ENCODE assay signal across 20 cellular contexts in genomic region chr18:68429111-68429510, GRCh38.
"Had no signal": no experiment of that assay in that cellular context is flagged by ENCODE, and none has a peak within 500 bp of the region (broad histone marks: within the 10 kb centered on the region; RNA-seq: fewer than 3 reads in every experiment).

No MANE protein-coding gene starts in this region.

- H3K36me3 ChIP-seq: lower lobe of right lung, ovary, sigmoid colon, upper lobe of right lung, WERI-Rb-1 had no signal

- H3K27me3 Mint-ChIP-seq: activated CD8-positive, alpha-beta T cell treated with anti-CD3 and anti-CD28 coated beads for 36 hours; natural killer cell treated with Interleukin-12 subunit alpha and Interleukin-12 subunit beta and Interleukin-15 and Interleukin-18, amount 100 ng/mL, for 72 hours; stimulated activated naive CD8-positive, alpha-beta T cell treated with anti-CD3 and anti-CD28 coated beads, Interleukin-15, amount 100 ng/mL, for 72 hours had no signal

- H3K9me3 ChIP-seq: lower lobe of right lung, ovary, sigmoid colon, testis, upper lobe of right lung had no signal

- H3K27ac Mint-ChIP-seq: activated CD8-positive, alpha-beta T cell treated with anti-CD3 and anti-CD28 coated beads for 36 hours; activated T-cell treated with anti-CD3 and anti-CD28 coated beads, Interleukin-2, amount 50 U/mL, for 72 hours; natural killer cell treated with Interleukin-12 subunit alpha and Interleukin-12 subunit beta and Interleukin-15 and Interleukin-18, amount 100 ng/mL, for 72 hours had no signal

- H3K4me3 ChIP-seq: lower lobe of right lung, ovary, sigmoid colon, testis, upper lobe of right lung had no signal

- H3K36me3 Mint-ChIP-seq: natural killer cell treated with Interleukin-12 subunit alpha and Interleukin-12 subunit beta and Interleukin-15 and Interleukin-18, amount 100 ng/mL, for 72 hours had no signal

- H3K4me1 ChIP-seq: lower lobe of right lung, testis, upper lobe of right lung had no signal

- H3K4me1 Mint-ChIP-seq: stimulated activated naive CD8-positive, alpha-beta T cell treated with anti-CD3 and anti-CD28 coated beads, Interleukin-15, amount 100 ng/mL, for 72 hours had no signal

- H3K27me3 ChIP-seq: ovary, sigmoid colon, testis, upper lobe of right lung had no signal

- ATAC-seq: activated CD8-positive, alpha-beta T cell treated with anti-CD3 and anti-CD28 coated beads for 36 hours; activated T-cell treated with anti-CD3 and anti-CD28 coated beads, Interleukin-2, amount 50 U/mL, for 72 hours; left cardiac atrium; lower lobe of right lung; natural killer cell treated with Interleukin-12 subunit alpha and Interleukin-12 subunit beta and Interleukin-15 and Interleukin-18, amount 100 ng/mL, for 72 hours; stimulated activated naive CD8-positive, alpha-beta T cell treated with anti-CD3 and anti-CD28 coated beads, Interleukin-15, amount 100 ng/mL, for 72 hours; upper lobe of right lung had no signal

- H3K27ac ChIP-seq: lower lobe of right lung, ovary, sigmoid colon, testis, upper lobe of right lung, WERI-Rb-1 had no signal

- DNase-seq: activated CD4-positive, alpha-beta T cell treated with anti-CD3 and anti-CD28 coated beads for 4 hours; activated CD8-positive, alpha-beta memory T cell treated with anti-CD3 and anti-CD28 coated beads, Interleukin-2, amount 50 U/mL, for 4 hours; activated CD8-positive, alpha-beta T cell treated with anti-CD3 and anti-CD28 coated beads for 36 hours; activated gamma-delta T cell treated with Interleukin-2 at 50 U/mL for 16 hours; activated T-cell treated with anti-CD3 and anti-CD28 coated beads, Interleukin-2, amount 50 U/mL, for 72 hours; aorta; cortex of kidney; effector CD8-positive, alpha-beta T cell; hypothalamus; left cardiac atrium; lower lobe of right lung; ovary; sigmoid colon; stimulated activated CD4-positive, alpha-beta T cell treated with anti-CD3 and anti-CD28 coated beads, Interleukin-4, amount 100 ng/mL, for 24 hours; stimulated activated naive CD8-positive, alpha-beta T cell treated with anti-CD3 and anti-CD28 coated beads, Interleukin-15, amount 100 ng/mL, for 72 hours; T-helper 9 cell; testis; upper lobe of right lung; WERI-Rb-1 had no signal

- H3K4me3 Mint-ChIP-seq: activated CD8-positive, alpha-beta T cell treated with anti-CD3 and anti-CD28 coated beads for 36 hours; activated T-cell treated with anti-CD3 and anti-CD28 coated beads, Interleukin-2, amount 50 U/mL, for 72 hours; natural killer cell treated with Interleukin-12 subunit alpha and Interleukin-12 subunit beta and Interleukin-15 and Interleukin-18, amount 100 ng/mL, for 72 hours; stimulated activated naive CD8-positive, alpha-beta T cell treated with anti-CD3 and anti-CD28 coated beads, Interleukin-15, amount 100 ng/mL, for 72 hours had no signal

- H3K9me3 Mint-ChIP-seq: activated CD8-positive, alpha-beta T cell treated with anti-CD3 and anti-CD28 coated beads for 36 hours; activated T-cell treated with anti-CD3 and anti-CD28 coated beads, Interleukin-2, amount 50 U/mL, for 72 hours; stimulated activated naive CD8-positive, alpha-beta T cell treated with anti-CD3 and anti-CD28 coated beads, Interleukin-15, amount 100 ng/mL, for 72 hours had no signal
